In genomic region chr1:199122085-199122484, GRCh38 we compare ENCODE assay signal across 23 cellular contexts.
"Had no signal": no experiment of that assay in that cellular context is flagged by ENCODE, and none has a peak within 500 bp of the region (broad histone marks: within the 10 kb centered on the region; RNA-seq: fewer than 3 reads in every experiment).

No MANE protein-coding gene starts in this region.

- H3K4me2 ChIP-seq: hepatocyte had no signal

- H3K4me3 ChIP-seq: hepatocyte, left ventricle myocardium inferior, right lobe of liver, vagina had no signal

- H3K9me3 ChIP-seq: left ventricle myocardium inferior, right lobe of liver, vagina had no signal

- H3K27ac ChIP-seq: hepatocyte, left ventricle myocardium inferior, parathyroid adenoma, right lobe of liver, vagina had no signal

- H3K36me3 ChIP-seq: left ventricle myocardium inferior, right lobe of liver, vagina had no signal

- H3K4me1 ChIP-seq: left ventricle myocardium inferior, parathyroid adenoma, right lobe of liver, vagina had no signal

- H2AFZ ChIP-seq: hepatocyte, parathyroid adenoma had no signal

- H3K9ac ChIP-seq: parathyroid adenoma had no signal

- ATAC-seq: activated T-cell treated with anti-CD3 and anti-CD28 coated beads, Interleukin-2, amount 50 U/mL, for 72 hours; natural killer cell treated with Interleukin-12 subunit alpha and Interleukin-12 subunit beta and Interleukin-15 and Interleukin-18, amount 100 ng/mL, for 72 hours; right lobe of liver had no signal

- DNase-seq: activated CD4-positive, alpha-beta memory T cell treated with anti-CD3 and anti-CD28 coated beads, Interleukin-2, amount 10 ng/mL, durations not matched to agents 7 days and 5 days; activated CD4-positive, alpha-beta T cell treated with anti-CD3 and anti-CD28 coated beads for 48 hours; activated effector memory CD4-positive, alpha-beta T cell treated with Interleukin-2 at 50 U/mL for 16 hours; activated naive CD4-positive, alpha-beta T cell treated with anti-CD3 and anti-CD28 coated beads for 36 hours; activated naive CD8-positive, alpha-beta T cell treated with anti-CD3 and anti-CD28 coated beads, Interleukin-2, amount 10 ng/mL, durations not matched to agents 7 days and 5 days; activated T-cell treated with anti-CD3 and anti-CD28 coated beads, Interleukin-2, amount 50 U/mL, for 72 hours; amniotic stem cell; cerebellar nuclear complex; cortex of kidney; erythroblast; foreskin fibroblast; left ventricle myocardium inferior; midbrain; right lobe of liver; small intestine; stimulated activated CD4-positive, alpha-beta T cell treated with anti-CD3 and anti-CD28 coated beads, Interleukin-15, amount 100 ng/mL, for 24 hours; stimulated activated naive B cell treated with anti-CD40 and anti-IgM and Interleukin-4, amounts not matched to agents 10 μg/mL and 1 μg/mL and 100 μg/mL, for 72 hours; T1000; trophoblast cell had no signal

- H3K27me3 ChIP-seq: hepatocyte, right lobe of liver, vagina had no signal
